Comparison of ENCODE assay signal across 19 cellular contexts in genomic region chr11:115530752-115531151, GRCh38. TPM values are rescaled to one million over a fixed set of nuclear protein-coding genes. Genes with fewer than 3 reads are reported as not detected.
DNase-seq lines count a peak whose midpoint lies in the region; ATAC-seq and TF ChIP-seq lines count a peak whose summit lies in the region.
"Had no signal": no experiment of that assay in that cellular context is flagged by ENCODE, and none has a peak within 500 bp of the region (broad histone marks: within the 10 kb centered on the region; RNA-seq: fewer than 3 reads in every experiment).

No MANE protein-coding gene starts in this region.

- peaks cover 3 to 9% (median 3%) of the 10 kb centered on the region in 3 donors for H3K27me3 Mint-ChIP-seq in immature natural killer cell (ENCODE audit: low read depth in 3 of 3)

- H3K4me1 Mint-ChIP-seq in immature natural killer cell, result no peaks in the 10 kb centered on the region
- H3K4me1 Mint-ChIP-seq: activated T-helper 17 cell treated with anti-CD3 and anti-CD28 coated beads, Interleukin-2, amount 50 U/mL, for 72 hours; CD14-positive monocyte had no signal

- H3K9me3 Mint-ChIP-seq in immature natural killer cell, result peaks cover 0 to 5% (median 0%) of the 10 kb centered on the region in 6 donors
- H3K9me3 Mint-ChIP-seq: activated CD4-positive, alpha-beta memory T cell treated with anti-CD3 and anti-CD28 coated beads for 36 hours; activated T-helper 17 cell treated with anti-CD3 and anti-CD28 coated beads, Interleukin-2, amount 50 U/mL, for 72 hours had no signal

- no peak overlapping the region for H3K4me3 ChIP-seq in GM12864 (ENCODE audit: low read depth, low read length)
- H3K4me3 ChIP-seq: dorsolateral prefrontal cortex, uterus had no signal

- no peak for ATAC-seq in HG03045 (IDR thresholded peaks at IDR 0.05; ENCODE audit: unreplicated experiment)
- ATAC-seq: activated T-helper 17 cell treated with anti-CD3 and anti-CD28 coated beads, Interleukin-2, amount 50 U/mL, for 72 hours had no signal

- DNase-seq in GM12864 (ENCODE audit: low read depth) (no peak), HT-29 (ENCODE audit: low spot score) (peak; percentile 23), RPMI8226 (peak; percentile 32), iPS-NIHi11 (ENCODE audit: low spot score) (peak; percentile 57), immature natural killer cell (no peak)
- DNase-seq in NK-92 treated with Interleukin-12 subunit alpha and Interleukin-12 subunit beta, amount 100 ng/mL, for 24 hours (lab: John Stamatoyannopoulos, UW), result no peak
- DNase-seq in stimulated activated CD4-positive, alpha-beta T cell treated with anti-CD3 and anti-CD28 coated beads, Interleukin-15, amount 100 ng/mL, for 24 hours, result no peak
- DNase-seq: activated CD4-positive, alpha-beta memory T cell treated with anti-CD3 and anti-CD28 coated beads for 36 hours; anterior cingulate cortex; dorsolateral prefrontal cortex; mesenchymal stem cell; NCI-H1105; NCI-H345; stimulated activated naive CD4-positive, alpha-beta T cell treated with Interleukin-2 at 50 U/mL for 16 hours; T1000; uterus had no signal

- TF ChIP-seq CTCF in GM12864 (IDR thresholded peaks at IDR 0.05; ENCODE audit: low read depth, low read length, missing control alignments), result peak; percentile 55

- no peak overlapping the region for H3K4me3 Mint-ChIP-seq in immature natural killer cell
- H3K4me3 Mint-ChIP-seq: activated CD4-positive, alpha-beta memory T cell treated with anti-CD3 and anti-CD28 coated beads for 36 hours; activated T-helper 17 cell treated with anti-CD3 and anti-CD28 coated beads, Interleukin-2, amount 50 U/mL, for 72 hours; CD14-positive monocyte had no signal

- no peaks in the 10 kb centered on the region for H3K36me3 Mint-ChIP-seq in immature natural killer cell
- H3K36me3 Mint-ChIP-seq: activated CD4-positive, alpha-beta memory T cell treated with anti-CD3 and anti-CD28 coated beads for 36 hours; CD14-positive monocyte had no signal

- no peak overlapping the region for H3K27ac Mint-ChIP-seq in immature natural killer cell
- H3K27ac Mint-ChIP-seq: activated CD4-positive, alpha-beta memory T cell treated with anti-CD3 and anti-CD28 coated beads for 36 hours; activated T-helper 17 cell treated with anti-CD3 and anti-CD28 coated beads, Interleukin-2, amount 50 U/mL, for 72 hours; CD14-positive monocyte had no signal

RNA-seq across cellular contexts. Expression of gene CADM1, which starts 26.5 kb away (rescaled TPM):
- not detected in 2 replicates for total RNA-seq in HT-29 (2014; rRNA removed; shearing (Covaris generic))
- polyA plus RNA-seq in immature natural killer cell, result 1 to 10 TPM; 1.0 to 2.4 (median 1.1) TPM
- polyA plus RNA-seq: CD14-positive monocyte had no signal

Comparison
In these comparisons a context has a peak if more than half of its experiments do, and no peak if none do; other contexts are left out.
1. DNase-seq: peak in HT-29 (single experiment), RPMI8226 (single experiment) and iPS-NIHi11 (single experiment); none in GM12864 (single experiment), NK-92 treated with Interleukin-12 subunit alpha and Interleukin-12 subunit beta, amount 100 ng/mL, for 24 hours (single experiment), immature natural killer cell (0 of 3) and stimulated activated CD4-positive, alpha-beta T cell treated with anti-CD3 and anti-CD28 coated beads, Interleukin-15, amount 100 ng/mL, for 24 hours (single experiment).